In genomic region chr2:232503792-232504323, GRCh38 we compare ENCODE assay signal across 12 cellular contexts. TPM values are rescaled to one million over a fixed set of nuclear protein-coding genes. Genes with fewer than 3 reads are reported as not detected.
A peak's percentile ranks its signal among the peaks of the same experiment; 100 is the strongest.
DNase-seq lines count a peak whose midpoint lies in the region; ATAC-seq and TF ChIP-seq lines count a peak whose summit lies in the region.
"Had no signal": no experiment of that assay in that cellular context is flagged by ENCODE, and none has a peak within 500 bp of the region (broad histone marks: within the 10 kb centered on the region; RNA-seq: fewer than 3 reads in every experiment).

No MANE protein-coding gene starts in this region.

- no peaks in the 10 kb centered on the region for H3K9me3 ChIP-seq in lower lobe of right lung
- H3K9me3 ChIP-seq in mesenchymal stem cell (ENCODE audit: control insufficient read depth, low read length) = no peaks in the 10 kb centered on the region
- H3K9me3 ChIP-seq: A549 had no signal

- no peak for TF ChIP-seq CTCF in lower lobe of right lung (IDR thresholded peaks at IDR 0.05)

- H3K4me3 ChIP-seq in lower lobe of right lung (peak overlapping the region; percentile 47), mesenchymal stem cell (ENCODE audit: insufficient read depth in 1 of 2, low read depth in 1 of 2, low read length in 2 of 2) (no peak overlapping the region)

- peak overlapping the region; percentile 36 for H3K4me3 Mint-ChIP-seq in activated CD4-positive, alpha-beta memory T cell treated with anti-CD3 and anti-CD28 coated beads for 36 hours
- no peak overlapping the region for H3K4me3 Mint-ChIP-seq in activated CD4-positive, alpha-beta memory T cell treated with anti-CD3 and anti-CD28 coated beads, Interleukin-2, amount 10 ng/mL, durations not matched to agents 7 days and 5 days
- H3K4me3 Mint-ChIP-seq in activated naive CD8-positive, alpha-beta T cell treated with anti-CD3 and anti-CD28 coated beads for 36 hours = peak overlapping the region; percentile 22
- peak overlapping the region; percentile 67 to 76 for H3K4me3 Mint-ChIP-seq in stimulated activated naive B cell treated with anti-CD40 and anti-IgM and Interleukin-4, amounts not matched to agents 10 μg/mL and 1 μg/mL and 100 μg/mL, for 72 hours
- H3K4me3 Mint-ChIP-seq: activated naive CD8-positive, alpha-beta T cell treated with anti-CD3 and anti-CD28 coated beads, Interleukin-2, amount 10 ng/mL, durations not matched to agents 7 days and 5 days had no signal

- no peak overlapping the region for H3K4ac ChIP-seq in mesenchymal stem cell (ENCODE audit: low read depth in 1 of 2, low read length in 2 of 2)

- POLR2A ChIA-PET in activated CD4-positive, alpha-beta memory T cell treated with anti-CD3 and anti-CD28 coated beads for 36 hours (lab: Charles Lee) = no interaction called here
- POLR2A ChIA-PET in activated CD4-positive, alpha-beta memory T cell treated with anti-CD3 and anti-CD28 coated beads, Interleukin-2, amount 10 ng/mL, durations not matched to agents 7 days and 5 days (lab: Charles Lee) = no interaction called here

- no peak overlapping the region for H2BK12ac ChIP-seq in mesenchymal stem cell (ENCODE audit: low read length in 2 of 2)

- H4K8ac ChIP-seq in mesenchymal stem cell (ENCODE audit: low read length) = no peak overlapping the region

- H3K36me3 Mint-ChIP-seq in activated CD4-positive, alpha-beta memory T cell treated with anti-CD3 and anti-CD28 coated beads for 36 hours = no peaks in the 10 kb centered on the region
- H3K36me3 Mint-ChIP-seq in activated CD4-positive, alpha-beta memory T cell treated with anti-CD3 and anti-CD28 coated beads, Interleukin-2, amount 10 ng/mL, durations not matched to agents 7 days and 5 days (ENCODE audit: low read depth) = no peaks in the 10 kb centered on the region
- H3K36me3 Mint-ChIP-seq in activated naive CD8-positive, alpha-beta T cell treated with anti-CD3 and anti-CD28 coated beads for 36 hours = no peaks in the 10 kb centered on the region
- no peaks in the 10 kb centered on the region for H3K36me3 Mint-ChIP-seq in stimulated activated naive B cell treated with anti-CD40 and anti-IgM and Interleukin-4, amounts not matched to agents 10 μg/mL and 1 μg/mL and 100 μg/mL, for 72 hours
- H3K36me3 Mint-ChIP-seq: activated naive CD8-positive, alpha-beta T cell treated with anti-CD3 and anti-CD28 coated beads, Interleukin-2, amount 10 ng/mL, durations not matched to agents 7 days and 5 days had no signal

- DNase-seq in activated CD4-positive, alpha-beta memory T cell treated with anti-CD3 and anti-CD28 coated beads for 36 hours = no peak
- DNase-seq in activated CD4-positive, alpha-beta memory T cell treated with anti-CD3 and anti-CD28 coated beads, Interleukin-2, amount 10 ng/mL, durations not matched to agents 7 days and 5 days = no peak
- no peak for DNase-seq in activated naive CD8-positive, alpha-beta T cell treated with anti-CD3 and anti-CD28 coated beads for 36 hours
- no peak for DNase-seq in lower lobe of right lung
- no peak for DNase-seq in stimulated activated naive B cell treated with anti-CD40 and anti-IgM and Interleukin-4, amounts not matched to agents 10 μg/mL and 1 μg/mL and 100 μg/mL, for 72 hours
- no peak for DNase-seq in mesenchymal stem cell
- DNase-seq in COLO668 (lab: John Stamatoyannopoulos, UW; ENCODE audit: unreplicated experiment) = no peak
- DNase-seq: activated naive CD8-positive, alpha-beta T cell treated with anti-CD3 and anti-CD28 coated beads, Interleukin-2, amount 10 ng/mL, durations not matched to agents 7 days and 5 days; RPMI8226 had no signal

- intact Hi-C loops in activated CD4-positive, alpha-beta memory T cell treated with anti-CD3 and anti-CD28 coated beads for 36 hours (cut with micrococcal nuclease) = no loop called here
- intact Hi-C loops in lower lobe of right lung (cut with DNase I) = no loop called here

- H3K79me1 ChIP-seq in mesenchymal stem cell (replicated peaks; ENCODE audit: low read length, poor library complexity, severe bottlenecking) = no peaks in the 10 kb centered on the region

- H3K4me2 ChIP-seq in mesenchymal stem cell (ENCODE audit: low read length, poor library complexity, severe bottlenecking) = no peak overlapping the region
- H3K4me2 ChIP-seq: KMS-11 had no signal

- no peak overlapping the region for H4K91ac ChIP-seq in mesenchymal stem cell (ENCODE audit: low read length)

- H3K27ac ChIP-seq in lower lobe of right lung = no peak overlapping the region
- no peak overlapping the region for H3K27ac ChIP-seq in mesenchymal stem cell (ENCODE audit: low read length, poor library complexity, severe bottlenecking)
- H3K27ac ChIP-seq: KMS-11 had no signal

- WGBS in mesenchymal stem cell = 22% methylated on average over 16 of the region's 16 CpGs

- H3K23ac ChIP-seq in mesenchymal stem cell (ENCODE audit: low read length in 2 of 2) = no peak overlapping the region

- H3K14ac ChIP-seq in mesenchymal stem cell (ENCODE audit: low read length in 2 of 2) = no peak overlapping the region

- H3K18ac ChIP-seq in mesenchymal stem cell (ENCODE audit: low read depth in 1 of 2, low read length in 2 of 2) = no peak overlapping the region

- H3K36me3 ChIP-seq in lower lobe of right lung (no peaks in the 10 kb centered on the region), mesenchymal stem cell (ENCODE audit: control insufficient read depth in 1 of 2, insufficient read depth in 2 of 2, low read depth in 1 of 2, low read length in 2 of 2) (no peaks in the 10 kb centered on the region)

- H3K9ac ChIP-seq in mesenchymal stem cell (ENCODE audit: low read length) = no peak overlapping the region
- H3K9ac ChIP-seq: KMS-11 had no signal

- no peak for ATAC-seq in lower lobe of right lung
- no peak for ATAC-seq in stimulated activated naive B cell treated with anti-CD40 and anti-IgM and Interleukin-4, amounts not matched to agents 10 μg/mL and 1 μg/mL and 100 μg/mL, for 72 hours (replicated peaks)
- ATAC-seq in HG03108 (IDR thresholded peaks at IDR 0.05; ENCODE audit: unreplicated experiment) = no peak

- CTCF ChIA-PET in activated CD4-positive, alpha-beta memory T cell treated with anti-CD3 and anti-CD28 coated beads for 36 hours (lab: Charles Lee) = no interaction called here
- CTCF ChIA-PET in activated CD4-positive, alpha-beta memory T cell treated with anti-CD3 and anti-CD28 coated beads, Interleukin-2, amount 10 ng/mL, durations not matched to agents 7 days and 5 days (lab: Charles Lee) = interaction anchor here (1.1 kb wide), 1 partner anchor 18 kb away, joined by 3 read pairs; no protein-coding TSS in a partner anchor

- no peak overlapping the region for H2BK15ac ChIP-seq in mesenchymal stem cell (ENCODE audit: low read depth, poor library complexity, severe bottlenecking)

- no peak overlapping the region for H2AFZ ChIP-seq in mesenchymal stem cell (ENCODE audit: low read depth, low read length)

- no peak overlapping the region for H2BK120ac ChIP-seq in mesenchymal stem cell (ENCODE audit: low read depth, low read length)

- no peak overlapping the region for H2AK5ac ChIP-seq in mesenchymal stem cell (ENCODE audit: low read length, severe bottlenecking)

- no peaks in the 10 kb centered on the region for H3K9me3 Mint-ChIP-seq in activated CD4-positive, alpha-beta memory T cell treated with anti-CD3 and anti-CD28 coated beads for 36 hours
- no peaks in the 10 kb centered on the region for H3K9me3 Mint-ChIP-seq in activated CD4-positive, alpha-beta memory T cell treated with anti-CD3 and anti-CD28 coated beads, Interleukin-2, amount 10 ng/mL, durations not matched to agents 7 days and 5 days
- no peaks in the 10 kb centered on the region for H3K9me3 Mint-ChIP-seq in activated naive CD8-positive, alpha-beta T cell treated with anti-CD3 and anti-CD28 coated beads for 36 hours
- no peaks in the 10 kb centered on the region for H3K9me3 Mint-ChIP-seq in stimulated activated naive B cell treated with anti-CD40 and anti-IgM and Interleukin-4, amounts not matched to agents 10 μg/mL and 1 μg/mL and 100 μg/mL, for 72 hours
- H3K9me3 Mint-ChIP-seq: activated naive CD8-positive, alpha-beta T cell treated with anti-CD3 and anti-CD28 coated beads, Interleukin-2, amount 10 ng/mL, durations not matched to agents 7 days and 5 days had no signal

- peaks cover 7% of the 10 kb centered on the region for H3K4me1 Mint-ChIP-seq in activated CD4-positive, alpha-beta memory T cell treated with anti-CD3 and anti-CD28 coated beads for 36 hours (ENCODE audit: low read depth)
- peaks cover 4% of the 10 kb centered on the region for H3K4me1 Mint-ChIP-seq in activated CD4-positive, alpha-beta memory T cell treated with anti-CD3 and anti-CD28 coated beads, Interleukin-2, amount 10 ng/mL, durations not matched to agents 7 days and 5 days
- peaks cover 7% of the 10 kb centered on the region for H3K4me1 Mint-ChIP-seq in activated naive CD8-positive, alpha-beta T cell treated with anti-CD3 and anti-CD28 coated beads for 36 hours
- peaks cover 12 to 22% of the 10 kb centered on the region in 2 donors for H3K4me1 Mint-ChIP-seq in stimulated activated naive B cell treated with anti-CD40 and anti-IgM and Interleukin-4, amounts not matched to agents 10 μg/mL and 1 μg/mL and 100 μg/mL, for 72 hours

- H3K27ac Mint-ChIP-seq in activated CD4-positive, alpha-beta memory T cell treated with anti-CD3 and anti-CD28 coated beads for 36 hours = no peak overlapping the region
- H3K27ac Mint-ChIP-seq in activated CD4-positive, alpha-beta memory T cell treated with anti-CD3 and anti-CD28 coated beads, Interleukin-2, amount 10 ng/mL, durations not matched to agents 7 days and 5 days = no peak overlapping the region
- no peak overlapping the region for H3K27ac Mint-ChIP-seq in activated naive CD8-positive, alpha-beta T cell treated with anti-CD3 and anti-CD28 coated beads for 36 hours
- peak overlapping the region; percentile 44 for H3K27ac Mint-ChIP-seq in stimulated activated naive B cell treated with anti-CD40 and anti-IgM and Interleukin-4, amounts not matched to agents 10 μg/mL and 1 μg/mL and 100 μg/mL, for 72 hours
- H3K27ac Mint-ChIP-seq: activated naive CD8-positive, alpha-beta T cell treated with anti-CD3 and anti-CD28 coated beads, Interleukin-2, amount 10 ng/mL, durations not matched to agents 7 days and 5 days had no signal

- H3K27me3 ChIP-seq in lower lobe of right lung (ENCODE audit: low read depth) (peaks cover 60% of the 10 kb centered on the region), mesenchymal stem cell (ENCODE audit: control insufficient read depth in 1 of 2, insufficient read depth in 1 of 2, low read length in 2 of 2) (peaks cover 77 to 94% of the 10 kb centered on the region in 2 experiments)

- peaks cover 11% of the 10 kb centered on the region for H3K4me1 ChIP-seq in lower lobe of right lung
- peaks cover 13% of the 10 kb centered on the region for H3K4me1 ChIP-seq in mesenchymal stem cell (ENCODE audit: control insufficient read depth, insufficient read depth, low read depth, low read length)

- H2BK5ac ChIP-seq in mesenchymal stem cell (ENCODE audit: low read depth, low read length, poor library complexity, severe bottlenecking) = no peak overlapping the region

- H3K27me3 Mint-ChIP-seq in activated CD4-positive, alpha-beta memory T cell treated with anti-CD3 and anti-CD28 coated beads for 36 hours = peaks cover 34% of the 10 kb centered on the region
- peaks cover 45% of the 10 kb centered on the region for H3K27me3 Mint-ChIP-seq in activated CD4-positive, alpha-beta memory T cell treated with anti-CD3 and anti-CD28 coated beads, Interleukin-2, amount 10 ng/mL, durations not matched to agents 7 days and 5 days
- peaks cover 49% of the 10 kb centered on the region for H3K27me3 Mint-ChIP-seq in activated naive CD8-positive, alpha-beta T cell treated with anti-CD3 and anti-CD28 coated beads for 36 hours
- H3K27me3 Mint-ChIP-seq in stimulated activated naive B cell treated with anti-CD40 and anti-IgM and Interleukin-4, amounts not matched to agents 10 μg/mL and 1 μg/mL and 100 μg/mL, for 72 hours = peaks cover 63 to 72% of the 10 kb centered on the region in 2 donors

RNA-seq across cellular contexts. Expression of gene ECEL1, which starts 16.2 kb away (rescaled TPM):
- total RNA-seq in activated CD4-positive, alpha-beta memory T cell treated with anti-CD3 and anti-CD28 coated beads for 36 hours = under 1 TPM in 1 of 2 experiments, not detected in 1; 0.10 TPM
- total RNA-seq in activated CD4-positive, alpha-beta memory T cell treated with anti-CD3 and anti-CD28 coated beads, Interleukin-2, amount 10 ng/mL, durations not matched to agents 7 days and 5 days = not detected
- total RNA-seq in activated naive CD8-positive, alpha-beta T cell treated with anti-CD3 and anti-CD28 coated beads for 36 hours = under 1 TPM; 0.12 to 0.14 TPM
- total RNA-seq in lower lobe of right lung = 1.0 TPM
- polyA plus RNA-seq in mesenchymal stem cell (2013, experiment 1 of 2) = not detected
- polyA plus RNA-seq in mesenchymal stem cell (2013, experiment 2 of 2) = not detected
- total RNA-seq: activated naive CD8-positive, alpha-beta T cell treated with anti-CD3 and anti-CD28 coated beads, Interleukin-2, amount 10 ng/mL, durations not matched to agents 7 days and 5 days had no signal

RNA-seq across cellular contexts. Expression of gene PRSS56, which starts 16.3 kb away (rescaled TPM):
- total RNA-seq in activated CD4-positive, alpha-beta memory T cell treated with anti-CD3 and anti-CD28 coated beads for 36 hours = not detected
- not detected for total RNA-seq in activated CD4-positive, alpha-beta memory T cell treated with anti-CD3 and anti-CD28 coated beads, Interleukin-2, amount 10 ng/mL, durations not matched to agents 7 days and 5 days
- total RNA-seq in activated naive CD8-positive, alpha-beta T cell treated with anti-CD3 and anti-CD28 coated beads for 36 hours = not detected
- total RNA-seq in lower lobe of right lung = not detected
- not detected for polyA plus RNA-seq in mesenchymal stem cell (2013, experiment 1 of 2)
- not detected for polyA plus RNA-seq in mesenchymal stem cell (2013, experiment 2 of 2)
- total RNA-seq: activated naive CD8-positive, alpha-beta T cell treated with anti-CD3 and anti-CD28 coated beads, Interleukin-2, amount 10 ng/mL, durations not matched to agents 7 days and 5 days had no signal
- polyA plus RNA-seq: A549 had no signal

RNA-seq across cellular contexts. Expression of gene CHRND, which starts 22.1 kb away (rescaled TPM):
- not detected for total RNA-seq in activated CD4-positive, alpha-beta memory T cell treated with anti-CD3 and anti-CD28 coated beads for 36 hours
- total RNA-seq in activated CD4-positive, alpha-beta memory T cell treated with anti-CD3 and anti-CD28 coated beads, Interleukin-2, amount 10 ng/mL, durations not matched to agents 7 days and 5 days = not detected
- not detected for total RNA-seq in activated naive CD8-positive, alpha-beta T cell treated with anti-CD3 and anti-CD28 coated beads for 36 hours
- total RNA-seq in lower lobe of right lung = not detected
- polyA plus RNA-seq in mesenchymal stem cell (2013, experiment 1 of 2) = not detected
- not detected for polyA plus RNA-seq in mesenchymal stem cell (2013, experiment 2 of 2)
- total RNA-seq: activated naive CD8-positive, alpha-beta T cell treated with anti-CD3 and anti-CD28 coated beads, Interleukin-2, amount 10 ng/mL, durations not matched to agents 7 days and 5 days had no signal
- polyA plus RNA-seq: A549 had no signal

RNA-seq across cellular contexts. Expression of gene CHRNG, which starts 35.6 kb away (rescaled TPM):
- total RNA-seq in activated CD4-positive, alpha-beta memory T cell treated with anti-CD3 and anti-CD28 coated beads for 36 hours = not detected
- not detected for total RNA-seq in activated CD4-positive, alpha-beta memory T cell treated with anti-CD3 and anti-CD28 coated beads, Interleukin-2, amount 10 ng/mL, durations not matched to agents 7 days and 5 days
- not detected for total RNA-seq in activated naive CD8-positive, alpha-beta T cell treated with anti-CD3 and anti-CD28 coated beads for 36 hours
- total RNA-seq in lower lobe of right lung = not detected
- polyA plus RNA-seq in mesenchymal stem cell (2013, experiment 1 of 2) = not detected
- not detected for polyA plus RNA-seq in mesenchymal stem cell (2013, experiment 2 of 2)
- total RNA-seq: activated naive CD8-positive, alpha-beta T cell treated with anti-CD3 and anti-CD28 coated beads, Interleukin-2, amount 10 ng/mL, durations not matched to agents 7 days and 5 days had no signal
- polyA plus RNA-seq: A549 had no signal

RNA-seq across cellular contexts. Expression of gene TIGD1, which starts 46.5 kb away (rescaled TPM):
- total RNA-seq in activated CD4-positive, alpha-beta memory T cell treated with anti-CD3 and anti-CD28 coated beads for 36 hours = 1 to 10 TPM; 5.8 to 7.2 TPM
- 1 to 10 TPM; 7.8 to 7.9 TPM for total RNA-seq in activated CD4-positive, alpha-beta memory T cell treated with anti-CD3 and anti-CD28 coated beads, Interleukin-2, amount 10 ng/mL, durations not matched to agents 7 days and 5 days
- total RNA-seq in activated naive CD8-positive, alpha-beta T cell treated with anti-CD3 and anti-CD28 coated beads for 36 hours = 1 to 10 TPM; 6.9 to 7.0 TPM
- total RNA-seq in lower lobe of right lung = 3.7 TPM
- 2.6 TPM for polyA plus RNA-seq in mesenchymal stem cell (2013, experiment 1 of 2)
- 2.8 TPM for polyA plus RNA-seq in mesenchymal stem cell (2013, experiment 2 of 2)
